Comparison of ENCODE assay signal across 35 cellular contexts in genomic region chr13:34793301-34793700, GRCh38.
"Had no signal": no experiment of that assay in that cellular context is flagged by ENCODE, and none has a peak within 500 bp of the region (broad histone marks: within the 10 kb centered on the region; RNA-seq: fewer than 3 reads in every experiment).

No MANE protein-coding gene starts in this region.

- H3K9me3 Mint-ChIP-seq: activated B cell treated with CpG ODN at 0.5 μM for 24 hours; activated CD8-positive, alpha-beta T cell treated with anti-CD3 and anti-CD28 coated beads for 36 hours had no signal

- H3K27me3 Mint-ChIP-seq: activated B cell treated with CpG ODN at 0.5 μM for 24 hours; activated CD4-positive, alpha-beta memory T cell treated with anti-CD3 and anti-CD28 coated beads for 36 hours; activated CD4-positive, alpha-beta T cell treated with anti-CD3 and anti-CD28 coated beads, Interleukin-2, amount 10 ng/mL, durations not matched to agents 24 days and 14 days; activated CD8-positive, alpha-beta T cell treated with anti-CD3 and anti-CD28 coated beads for 36 hours; activated naive CD8-positive, alpha-beta T cell treated with anti-CD3 and anti-CD28 coated beads for 36 hours; activated T-helper 17 cell treated with anti-CD3 and anti-CD28 coated beads, Interleukin-2, amount 50 U/mL, for 72 hours had no signal

- H3K4me1 Mint-ChIP-seq: activated B cell treated with CpG ODN at 0.5 μM for 24 hours; activated CD4-positive, alpha-beta T cell treated with anti-CD3 and anti-CD28 coated beads, Interleukin-2, amount 10 ng/mL, durations not matched to agents 24 days and 14 days; activated naive CD8-positive, alpha-beta T cell treated with anti-CD3 and anti-CD28 coated beads for 36 hours; activated T-helper 17 cell treated with anti-CD3 and anti-CD28 coated beads, Interleukin-2, amount 50 U/mL, for 72 hours had no signal

- H3K27ac ChIP-seq: adrenal gland, body of pancreas, brain microvascular endothelial cell, breast epithelium, VCaP had no signal

- H3K4me1 ChIP-seq: adrenal gland, body of pancreas, breast epithelium had no signal

- H3K27ac Mint-ChIP-seq: activated B cell treated with CpG ODN at 0.5 μM for 24 hours; activated CD4-positive, alpha-beta memory T cell treated with anti-CD3 and anti-CD28 coated beads for 36 hours; activated CD4-positive, alpha-beta T cell treated with anti-CD3 and anti-CD28 coated beads, Interleukin-2, amount 10 ng/mL, durations not matched to agents 24 days and 14 days; activated CD8-positive, alpha-beta T cell treated with anti-CD3 and anti-CD28 coated beads for 36 hours; activated naive CD4-positive, alpha-beta T cell treated with anti-CD3 and anti-CD28 coated beads for 36 hours; activated naive CD4-positive, alpha-beta T cell treated with anti-CD3 and anti-CD28 coated beads, Interleukin-2, amount 50 U/mL, for 72 hours; activated naive CD8-positive, alpha-beta T cell treated with anti-CD3 and anti-CD28 coated beads for 36 hours; activated T-cell treated with anti-CD3 and anti-CD28 coated beads, Interleukin-2, amount 50 U/mL, for 72 hours; activated T-helper 1 cell treated with anti-CD3 and anti-CD28 coated beads, Interleukin-12 subunit alpha, Interleukin-12 subunit beta, Interleukin-2, Interleukin-4 antibody, amounts not matched to agents 30 ng/mL and 10 ng/mL and 1 ng/mL, durations not matched to agents 14 hours and 24 hours and 36 hours; activated T-helper 17 cell treated with anti-CD3 and anti-CD28 coated beads, Interleukin-2, amount 50 U/mL, for 72 hours; T-helper 1 cell treated with Interleukin-12 subunit alpha and Interleukin-12 subunit beta and Interleukin-4 antibody, amounts not matched to agents 30 μg/mL and 1 μg/mL, for 36 hours; T-helper 2 cell treated with Interferon-gamma antibody and Interleukin-4, amounts not matched to agents 5 μg/mL and 100 μg/mL, for 36 hours had no signal

- H3K4me3 ChIP-seq: adrenal gland, body of pancreas, breast epithelium had no signal

- DNase-seq: activated B cell treated with CpG ODN at 0.5 μM for 24 hours; activated CD4-positive, alpha-beta memory T cell treated with anti-CD3 and anti-CD28 coated beads for 36 hours; activated CD4-positive, alpha-beta T cell treated with anti-CD3 and anti-CD28 coated beads for 4 hours; activated CD4-positive, alpha-beta T cell treated with anti-CD3 and anti-CD28 coated beads, Interleukin-2, amount 10 ng/mL, durations not matched to agents 24 days and 14 days; activated CD4-positive, alpha-beta T cell treated with anti-CD3 and anti-CD28 coated beads, Interleukin-2, amount 50 U/mL, for 1 hour; activated CD4-positive, alpha-beta T cell treated with anti-CD3 and anti-CD28 coated beads, Interleukin-2, amount 50 U/mL, for 4 hours; activated CD4-positive, CD25-positive, alpha-beta regulatory T cell treated with anti-CD3 and anti-CD28 coated beads, Interleukin-2, amount 50 U/mL, for 72 hours; activated CD8-positive, alpha-beta memory T cell treated with anti-CD3 and anti-CD28 coated beads, Interleukin-2, amount 50 U/mL, for 4 hours; activated CD8-positive, alpha-beta T cell treated with anti-CD3 and anti-CD28 coated beads for 36 hours; activated effector memory CD4-positive, alpha-beta T cell treated with anti-CD3 and anti-CD28 coated beads, Interleukin-2, amount 50 U/mL, for 16 hours; activated gamma-delta T cell treated with Interleukin-2 at 50 U/mL for 16 hours; activated naive CD4-positive, alpha-beta T cell; activated naive CD4-positive, alpha-beta T cell treated with anti-CD3 and anti-CD28 coated beads for 36 hours; activated naive CD4-positive, alpha-beta T cell treated with anti-CD3 and anti-CD28 coated beads, Interleukin-2, amount 50 U/mL, for 16 hours; activated naive CD8-positive, alpha-beta T cell treated with anti-CD3 and anti-CD28 coated beads for 36 hours; activated T-cell treated with anti-CD3 and anti-CD28 coated beads for 4 hours; activated T-cell treated with anti-CD3 and anti-CD28 coated beads, Interleukin-2, amount 50 U/mL, for 1 hour; activated T-cell treated with anti-CD3 and anti-CD28 coated beads, Interleukin-2, amount 50 U/mL, for 4 hours; activated T-cell treated with anti-CD3 and anti-CD28 coated beads, Interleukin-2, amount 50 U/mL, for 72 hours; adrenal gland; amniotic stem cell; aorta; body of pancreas; brain microvascular endothelial cell; central memory CD4-positive, alpha-beta T cell; T-helper 1 cell; T-helper 2 cell; T-helper 9 cell had no signal

- H3K4me3 Mint-ChIP-seq: activated B cell treated with CpG ODN at 0.5 μM for 24 hours; activated CD4-positive, alpha-beta memory T cell treated with anti-CD3 and anti-CD28 coated beads for 36 hours; activated CD4-positive, alpha-beta T cell treated with anti-CD3 and anti-CD28 coated beads, Interleukin-2, amount 10 ng/mL, durations not matched to agents 24 days and 14 days; activated CD8-positive, alpha-beta T cell treated with anti-CD3 and anti-CD28 coated beads for 36 hours; activated naive CD4-positive, alpha-beta T cell treated with anti-CD3 and anti-CD28 coated beads for 36 hours; activated naive CD8-positive, alpha-beta T cell treated with anti-CD3 and anti-CD28 coated beads for 36 hours; activated T-cell treated with anti-CD3 and anti-CD28 coated beads, Interleukin-2, amount 50 U/mL, for 4 hours; activated T-cell treated with anti-CD3 and anti-CD28 coated beads, Interleukin-2, amount 50 U/mL, for 72 hours; activated T-helper 1 cell treated with anti-CD3 and anti-CD28 coated beads, Interleukin-12 subunit alpha, Interleukin-12 subunit beta, Interleukin-2, Interleukin-4 antibody, amounts not matched to agents 30 ng/mL and 10 ng/mL and 1 ng/mL, durations not matched to agents 14 hours and 24 hours and 36 hours; activated T-helper 17 cell treated with anti-CD3 and anti-CD28 coated beads, Interleukin-2, amount 50 U/mL, for 72 hours; T-helper 1 cell treated with Interleukin-12 subunit alpha and Interleukin-12 subunit beta and Interleukin-4 antibody, amounts not matched to agents 30 μg/mL and 1 μg/mL, for 36 hours; T-helper 2 cell treated with Interferon-gamma antibody and Interleukin-4, amounts not matched to agents 5 μg/mL and 100 μg/mL, for 36 hours had no signal

- H3K27me3 ChIP-seq: adrenal gland, body of pancreas, brain microvascular endothelial cell, breast epithelium had no signal

- H3K9me3 ChIP-seq: adrenal gland had no signal

- H3K36me3 ChIP-seq: adrenal gland, brain microvascular endothelial cell, breast epithelium had no signal

- H3K36me3 Mint-ChIP-seq: activated CD4-positive, alpha-beta memory T cell treated with anti-CD3 and anti-CD28 coated beads for 36 hours; activated naive CD8-positive, alpha-beta T cell treated with anti-CD3 and anti-CD28 coated beads for 36 hours had no signal
